1 cellular context compared by ENCODE assay signal in the genomic region with DNA sequence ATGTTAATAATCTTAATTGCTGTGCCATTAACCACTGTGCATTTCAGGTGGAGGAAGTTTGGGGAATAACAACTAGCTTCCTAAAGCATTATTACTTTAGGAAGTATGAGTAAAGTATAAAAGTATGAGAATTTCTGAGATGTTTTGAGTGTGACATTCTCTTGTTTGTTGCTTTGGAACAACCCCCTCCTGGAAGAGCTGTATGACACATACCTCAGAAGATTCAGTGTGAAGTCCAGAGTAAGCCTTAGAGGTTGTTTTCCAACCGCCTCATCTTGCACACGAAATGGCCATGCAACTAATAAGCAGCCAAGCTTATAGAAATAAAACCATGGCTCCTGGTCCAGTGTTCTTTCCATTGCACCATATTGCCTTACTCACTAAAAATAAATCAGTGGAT.
TF ChIP-seq lines count a peak whose summit lies in the region.

No MANE protein-coding gene starts in this region.

TF ChIP-seq in SK-N-SH treated with all-trans-retinoic acid at 6 μM for 48 hours, 23 proteins besides CTCF, POLR2A, EP300 and RAD21 (continued from another document):
- TF ChIP-seq CSRNP3 (CRISPR knock-in tag; IDR thresholded peaks at IDR 0.05) = no peak
